In the genomic region with DNA sequence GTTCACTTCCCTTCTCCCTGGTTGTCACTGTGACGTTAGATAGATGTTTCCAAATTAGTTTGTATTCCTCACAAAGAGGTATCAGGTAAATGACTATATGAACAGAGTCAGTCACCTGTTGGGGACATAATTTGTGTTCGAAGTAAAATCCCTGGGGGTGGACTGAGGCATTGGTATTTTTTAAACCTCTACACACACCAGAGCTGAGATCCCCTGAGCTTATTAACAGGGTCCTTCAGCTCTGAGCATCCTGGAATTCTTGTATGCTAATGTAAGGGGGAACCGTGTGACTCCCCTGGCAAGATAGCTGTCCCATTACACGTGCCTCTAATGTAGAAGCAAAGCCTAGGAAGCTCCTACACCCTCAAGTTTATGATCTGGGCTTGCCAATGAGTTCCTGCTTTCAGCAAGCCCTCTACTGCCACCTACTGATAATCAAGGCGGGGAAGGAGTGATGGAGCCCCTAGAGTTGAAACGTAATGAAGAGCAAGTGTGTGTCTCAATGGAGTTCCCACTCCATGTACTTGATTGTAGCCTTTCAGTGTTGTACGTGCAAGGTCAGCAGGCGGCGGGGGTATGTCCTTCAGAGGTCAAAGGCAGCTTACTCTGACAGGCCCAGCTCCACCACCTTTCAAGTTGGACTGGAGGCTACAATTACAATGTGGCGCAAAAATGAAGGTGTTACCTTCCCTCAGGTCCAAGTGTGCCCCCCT, we compare ENCODE assay signal across 8 cellular contexts.
DNase-seq lines count a peak whose midpoint lies in the region; ATAC-seq and TF ChIP-seq lines count a peak whose summit lies in the region.

No MANE protein-coding gene starts in this region.

- H3K4me3 ChIP-seq in choroid plexus epithelial cell (ENCODE audit: low read depth, low read length), result no peak overlapping the region

- TF ChIP-seq CTCF in choroid plexus epithelial cell (conservative IDR thresholded peaks at IDR 0.05; ENCODE audit: low read depth, low read length), result peak; percentile 97

- ATAC-seq in GM18870 (IDR thresholded peaks at IDR 0.05; ENCODE audit: unreplicated experiment), result peak; percentile 78
- ATAC-seq in HG03103 (IDR thresholded peaks at IDR 0.05; ENCODE audit: low read depth, unreplicated experiment), result peak; percentile 77

- DNase-seq in AML-193 (lab: John Stamatoyannopoulos, UW), result peak; percentile 73 to 81
- peak; percentile 54 for DNase-seq in NCI-H2227 treated with DMSO at 0.1 percent for 48 hours (lab: John Stamatoyannopoulos, UW)
- peak; percentile 23 to 61 for DNase-seq in activated CD4-positive, alpha-beta T cell treated with anti-CD3 and anti-CD28 coated beads for 24 hours (ENCODE audit: low read depth in 2 of 2)
- peak; percentile 88 for DNase-seq in choroid plexus epithelial cell (ENCODE audit: low read depth)
- peak; percentile 89 for DNase-seq in left kidney (ENCODE audit: low read depth, low spot score)
- DNase-seq in stimulated activated CD4-positive, alpha-beta T cell treated with anti-CD3 and anti-CD28 coated beads, Interleukin-4, amount 100 ng/mL, for 48 hours (ENCODE audit: low read depth in 2 of 2), result peak; percentile 39 to 60
